Comparison of ENCODE assay signal across 17 cellular contexts in the genomic region with DNA sequence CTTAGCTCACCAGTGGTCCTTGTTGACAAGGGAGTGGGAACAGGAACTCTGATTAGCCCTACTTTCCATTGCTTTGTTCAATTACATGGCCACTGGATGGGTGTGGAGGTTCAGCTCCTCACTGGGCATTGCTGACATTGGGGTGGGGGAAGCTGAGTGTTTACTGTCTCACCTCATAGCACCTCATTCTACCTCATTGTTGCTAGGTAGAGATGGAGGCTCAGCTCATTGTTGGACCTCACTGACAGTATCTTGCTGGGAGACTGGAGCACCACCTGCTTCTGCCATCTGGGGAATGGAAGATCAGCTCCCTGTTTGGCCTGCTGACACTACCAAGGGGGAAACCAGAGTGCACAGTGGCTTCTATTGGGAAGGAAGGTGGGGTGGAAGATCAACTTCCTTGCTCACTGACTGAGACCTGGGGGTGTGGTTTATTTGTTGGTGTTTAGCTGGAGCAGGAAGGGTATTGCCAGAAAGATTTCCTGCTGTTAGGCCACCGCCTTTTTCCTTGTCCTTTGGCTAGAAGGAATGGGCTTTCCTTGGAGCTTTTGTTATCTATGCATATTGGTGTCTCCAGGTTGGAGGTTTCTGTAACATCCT. TPM values are rescaled to one million over a fixed set of nuclear protein-coding genes. Genes with fewer than 3 reads are reported as not detected.
DNase-seq lines count a peak whose midpoint lies in the region; ATAC-seq and TF ChIP-seq lines count a peak whose summit lies in the region.
"Had no signal": no experiment of that assay in that cellular context is flagged by ENCODE, and none has a peak within 500 bp of the region (broad histone marks: within the 10 kb centered on the region; RNA-seq: fewer than 3 reads in every experiment).

No MANE protein-coding gene starts in this region.

- H3K27me3 ChIP-seq in heart left ventricle (no peaks in the 10 kb centered on the region), right atrium auricular region (no peaks in the 10 kb centered on the region), left ventricle myocardium inferior (ENCODE audit: low read depth) (no peaks in the 10 kb centered on the region), neural progenitor cell (no peaks in the 10 kb centered on the region)
- H3K27me3 ChIP-seq: Peyer's patch had no signal

- no peak overlapping the region for H3K4me3 ChIP-seq in heart left ventricle
- H3K4me3 ChIP-seq in right atrium auricular region = no peak overlapping the region
- no peak overlapping the region for H3K4me3 ChIP-seq in left ventricle myocardium inferior
- no peak overlapping the region for H3K4me3 ChIP-seq in neural progenitor cell
- H3K4me3 ChIP-seq: HAP-1, Peyer's patch had no signal

- H4K20me1 ChIP-seq in neural progenitor cell (ENCODE audit: low read depth) = no peaks in the 10 kb centered on the region

- H3K27ac ChIP-seq in heart left ventricle (peak overlapping the region in 5 of 12 donors; percentile 3 to 40 (median 8)), right atrium auricular region (no peak overlapping the region), left ventricle myocardium inferior (replicated peaks) (peak overlapping the region; percentile 63), neural progenitor cell (no peak overlapping the region)
- H3K27ac ChIP-seq: Peyer's patch had no signal

- H3K9ac ChIP-seq in neural progenitor cell = no peak overlapping the region

- intact Hi-C loops in heart left ventricle (cut with DNase I) = no loop called here
- intact Hi-C loops in left ventricle myocardium inferior (cut with micrococcal nuclease) = no loop called here

- peak in 3 of 4 donors; percentile 64 to 82 (median 71) for ATAC-seq in heart left ventricle

- 30 to 50% (median 40%) methylated on average over 1 of the region's 1 CpG for WGBS in heart left ventricle, 4 donors

- no peak overlapping the region for H3K4me3 Mint-ChIP-seq in neural progenitor cell
- H3K4me3 Mint-ChIP-seq: CD4-positive, CD25-positive, alpha-beta regulatory T cell had no signal

- no peak overlapping the region for H2AFZ ChIP-seq in neural progenitor cell (replicated peaks)

- peaks cover 0 to 6% (median 0%) of the 10 kb centered on the region in 12 donors for H3K9me3 ChIP-seq in heart left ventricle
- H3K9me3 ChIP-seq in right atrium auricular region = no peaks in the 10 kb centered on the region
- peaks cover 18% of the 10 kb centered on the region for H3K9me3 ChIP-seq in left ventricle myocardium inferior (replicated peaks)
- no peaks in the 10 kb centered on the region for H3K9me3 ChIP-seq in neural progenitor cell (ENCODE audit: low read depth)
- H3K9me3 ChIP-seq: HAP-1, Peyer's patch had no signal

- DNase-seq in heart left ventricle (peak in 2 of 5 donors; percentile 7 to 25), right atrium auricular region (ENCODE audit: low spot score) (no peak), UCSD-AML1 (lab: John Stamatoyannopoulos, UW; ENCODE audit: unreplicated experiment) (peak; percentile 11), left ventricle myocardium inferior (no peak), neural progenitor cell (ENCODE audit: low spot score) (peak; percentile 18), NCI-H1694 (lab: John Stamatoyannopoulos, UW) (no peak), foreskin melanocyte (no peak)
- no peak for DNase-seq in stimulated activated CD4-positive, alpha-beta T cell treated with anti-CD3 and anti-CD28 coated beads, Interleukin-15, amount 100 ng/mL, for 24 hours
- DNase-seq: Calu3; CD4-positive, CD25-positive, alpha-beta regulatory T cell; MV-4-11; NCI-H1436; NCI-H2081; NCI-H524; Peyer's patch had no signal

- TF ChIP-seq CTCF in heart left ventricle (IDR thresholded peaks at IDR 0.05) (no peak), right atrium auricular region (IDR thresholded peaks at IDR 0.05) (no peak), left ventricle myocardium inferior (IDR thresholded peaks at IDR 0.05; ENCODE audit: borderline replicate concordance) (no peak), neural progenitor cell (IDR thresholded peaks at IDR 0.05) (no peak)

- H3K79me2 ChIP-seq in neural progenitor cell (ENCODE audit: low read depth) = no peaks in the 10 kb centered on the region

- no peaks in the 10 kb centered on the region for H3K9me3 Mint-ChIP-seq in neural progenitor cell

- H3K4me1 ChIP-seq in heart left ventricle (peaks cover 0 to 3% (median 0%) of the 10 kb centered on the region in 12 donors), right atrium auricular region (no peaks in the 10 kb centered on the region), left ventricle myocardium inferior (peaks cover 8% of the 10 kb centered on the region), neural progenitor cell (no peaks in the 10 kb centered on the region)
- H3K4me1 ChIP-seq: HAP-1 had no signal

- peaks cover 3% of the 10 kb centered on the region for H3K27me3 Mint-ChIP-seq in neural progenitor cell (ENCODE audit: insufficient read depth, low read depth)

- no peaks in the 10 kb centered on the region for H3K4me1 Mint-ChIP-seq in neural progenitor cell
- H3K4me1 Mint-ChIP-seq: CD4-positive, CD25-positive, alpha-beta regulatory T cell had no signal

- no peak overlapping the region for H3K4me2 ChIP-seq in neural progenitor cell

- no peaks in the 10 kb centered on the region for H3K36me3 ChIP-seq in heart left ventricle
- no peaks in the 10 kb centered on the region for H3K36me3 ChIP-seq in right atrium auricular region
- H3K36me3 ChIP-seq in left ventricle myocardium inferior = no peaks in the 10 kb centered on the region
- no peaks in the 10 kb centered on the region for H3K36me3 ChIP-seq in neural progenitor cell
- H3K36me3 ChIP-seq: HAP-1, Peyer's patch had no signal

- no peak for TF ChIP-seq POLR2A in heart left ventricle (IDR thresholded peaks at IDR 0.05)

- no peak overlapping the region for H3K27ac Mint-ChIP-seq in neural progenitor cell
- H3K27ac Mint-ChIP-seq: CD4-positive, CD25-positive, alpha-beta regulatory T cell had no signal

- no peaks in the 10 kb centered on the region for H3F3A ChIP-seq in neural progenitor cell (ENCODE audit: low read depth)

- H3K36me3 Mint-ChIP-seq in neural progenitor cell = no peaks in the 10 kb centered on the region
- H3K36me3 Mint-ChIP-seq: CD4-positive, CD25-positive, alpha-beta regulatory T cell had no signal

RNA-seq across cellular contexts. Expression of gene OR4E2, which starts 1.3 kb away (rescaled TPM):
- total RNA-seq in heart left ventricle = not detected
- not detected for polyA plus RNA-seq in heart left ventricle
- not detected for total RNA-seq in right atrium auricular region
- not detected for total RNA-seq in left ventricle myocardium inferior
- total RNA-seq in neural progenitor cell (ENCODE audit: low replicate concordance) = not detected in 2 replicates
- total RNA-seq: Calu3; CD4-positive, CD25-positive, alpha-beta regulatory T cell; HT1080; Peyer's patch had no signal
- polyA plus RNA-seq: CD4-positive, CD25-positive, alpha-beta regulatory T cell had no signal

RNA-seq across cellular contexts. Expression of gene OR10G2, which starts 17.6 kb away (rescaled TPM):
- total RNA-seq in heart left ventricle (not detected), right atrium auricular region (not detected), left ventricle myocardium inferior (not detected), neural progenitor cell (ENCODE audit: low replicate concordance) (not detected in 2 replicates)
- not detected for polyA plus RNA-seq in heart left ventricle
- total RNA-seq: Calu3; CD4-positive, CD25-positive, alpha-beta regulatory T cell; HT1080; Peyer's patch had no signal
- polyA plus RNA-seq: CD4-positive, CD25-positive, alpha-beta regulatory T cell had no signal

RNA-seq across cellular contexts. Expression of gene OR4E1, which starts 21.3 kb away (rescaled TPM):
- total RNA-seq in heart left ventricle = not detected
- polyA plus RNA-seq in heart left ventricle = not detected
- not detected for total RNA-seq in right atrium auricular region
- total RNA-seq in left ventricle myocardium inferior = not detected
- not detected in 2 replicates for total RNA-seq in neural progenitor cell (ENCODE audit: low replicate concordance)
- total RNA-seq: Calu3; CD4-positive, CD25-positive, alpha-beta regulatory T cell; HT1080; Peyer's patch had no signal

Comparison
In these comparisons a context has a peak if more than half of its experiments do, and no peak if none do; other contexts are left out.
1. DNase-seq: peak in UCSD-AML1 (single experiment) and neural progenitor cell (single experiment); none in right atrium auricular region (single experiment), left ventricle myocardium inferior (single experiment), NCI-H1694 (single experiment), foreskin melanocyte (single experiment) and stimulated activated CD4-positive, alpha-beta T cell treated with anti-CD3 and anti-CD28 coated beads, Interleukin-15, amount 100 ng/mL, for 24 hours (single experiment).